In the genomic region with DNA sequence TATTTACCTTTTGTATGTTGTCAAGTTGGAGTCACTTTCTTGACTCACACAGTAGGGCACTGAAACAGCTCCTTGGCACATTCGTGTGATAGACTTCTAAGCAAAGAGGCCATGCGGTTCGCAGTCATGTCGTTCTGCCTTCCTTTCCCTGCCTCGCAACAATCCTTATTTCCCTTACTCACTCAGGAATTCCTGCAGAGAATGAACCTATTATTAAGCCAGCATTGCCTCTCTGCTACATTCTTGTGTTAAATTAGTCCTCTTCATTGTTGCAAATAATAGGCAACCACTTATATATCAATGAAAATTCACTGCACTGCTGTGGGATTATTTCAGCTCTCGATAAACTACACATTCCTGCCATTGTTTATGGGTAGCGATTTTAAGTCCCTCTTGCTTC, we compare ENCODE assay signal across 18 cellular contexts.
DNase-seq lines count a peak whose midpoint lies in the region; ATAC-seq and TF ChIP-seq lines count a peak whose summit lies in the region.
"Had no signal": no experiment of that assay in that cellular context is flagged by ENCODE, and none has a peak within 500 bp of the region (broad histone marks: within the 10 kb centered on the region; RNA-seq: fewer than 3 reads in every experiment).

No MANE protein-coding gene starts in this region.

- no peaks in the 10 kb centered on the region for H3K23me2 ChIP-seq in H9 (ENCODE audit: insufficient read length, low read depth, low read length, poor library complexity, severe bottlenecking)

- no peak for TF ChIP-seq RAD21 in Ishikawa (IDR thresholded peaks at IDR 0.05; ENCODE audit: low read depth)

- H3K79me1 ChIP-seq in H9 (ENCODE audit: insufficient read depth, low read depth, low read length, poor library complexity, severe bottlenecking) (no peaks in the 10 kb centered on the region), mesendoderm (ENCODE audit: low read length) (no peaks in the 10 kb centered on the region)

- no peak overlapping the region for H2BK15ac ChIP-seq in H9 (ENCODE audit: low read depth, low read length)
- no peak overlapping the region for H2BK15ac ChIP-seq in mesendoderm (replicated peaks; ENCODE audit: low read depth)

- H2BK120ac ChIP-seq in H9 (ENCODE audit: low read depth, low read length, poor library complexity, severe bottlenecking) (no peak overlapping the region), mesendoderm (ENCODE audit: low read depth, low read length) (no peak overlapping the region)

- no peaks in the 10 kb centered on the region for H4K20me1 ChIP-seq in H9 (ENCODE audit: control insufficient read depth, insufficient read depth, insufficient read length)

- DNase-seq in H9 (no peak), endodermal cell (peak; percentile 45), mesendoderm (peak; percentile 27), NCI-H526 treated with DMSO at 0.1 percent for 48 hours (lab: John Stamatoyannopoulos, UW) (no peak), SHP77 (lab: John Stamatoyannopoulos, UW) (no peak)
- DNase-seq in CD4-positive, alpha-beta T cell = no peak
- no peak for DNase-seq in activated naive CD4-positive, alpha-beta T cell (lab: John Stamatoyannopoulos, UW)
- DNase-seq: BE2C, DMS79, HCEC 1CT, NCI-H1694 treated with DMSO at 0.1 percent for 48 hours, NCI-H510A, NCI-H82, PC-3, Right ventricle myocardium superior, SW 1271 had no signal

- H3K4me2 ChIP-seq in H9 (ENCODE audit: insufficient read depth, insufficient read length, low read length) (peak overlapping the region; percentile 7), mesendoderm (ENCODE audit: low read length) (no peak overlapping the region)
- H3K4me2 ChIP-seq: KMS-11 had no signal

- H2AK5ac ChIP-seq in H9 (ENCODE audit: insufficient read length, low read length) (no peak overlapping the region), mesendoderm (ENCODE audit: low read length) (no peak overlapping the region)

- H3K4me3 Mint-ChIP-seq in H9 (no peak overlapping the region), endodermal cell (no peak overlapping the region)
- no peak overlapping the region for H3K4me3 Mint-ChIP-seq in CD4-positive, alpha-beta T cell

- no peak overlapping the region for H3K4ac ChIP-seq in H9 (ENCODE audit: low read depth, low read length)
- H3K4ac ChIP-seq in mesendoderm (ENCODE audit: low read depth, low read length) = no peak overlapping the region

- TF ChIP-seq CTCF in H9 (conservative IDR thresholded peaks at IDR 0.05) (no peak), endodermal cell (conservative IDR thresholded peaks at IDR 0.05) (no peak)
- no peak for TF ChIP-seq CTCF in CD4-positive, alpha-beta T cell (IDR thresholded peaks at IDR 0.05)

- H3K27ac ChIP-seq in H9 (ENCODE audit: insufficient read length, low read depth, low read length) (no peak overlapping the region), endodermal cell (ENCODE audit: low read depth, low read length) (peak overlapping the region; percentile 25), mesendoderm (ENCODE audit: low read depth, low read length) (no peak overlapping the region)
- no peak overlapping the region for H3K27ac ChIP-seq in CD4-positive, alpha-beta T cell (ENCODE audit: low read depth, low read length)
- H3K27ac ChIP-seq: KMS-11 had no signal

- H3K9me3 ChIP-seq in H9 (ENCODE audit: control insufficient read depth, low read depth, low read length) (no peaks in the 10 kb centered on the region), endodermal cell (ENCODE audit: control insufficient read depth, low read length) (no peaks in the 10 kb centered on the region)
- H3K9me3 ChIP-seq in CD4-positive, alpha-beta T cell (ENCODE audit: control insufficient read depth, low read length) = no peaks in the 10 kb centered on the region
- H3K9me3 ChIP-seq: BE2C had no signal

- no peak for ATAC-seq in CD4-positive, alpha-beta T cell (ENCODE audit: poor library complexity)
- ATAC-seq: PC-3 had no signal

- H4K91ac ChIP-seq in H9 (ENCODE audit: insufficient read length, low read depth, low read length) = no peak overlapping the region

- H2AFZ ChIP-seq in H9 (ENCODE audit: low read length) = no peak overlapping the region

- H3K4me1 Mint-ChIP-seq in H9 = peaks cover 18 to 21% of the 10 kb centered on the region in 2 experiments
- H3K4me1 Mint-ChIP-seq in endodermal cell = no peaks in the 10 kb centered on the region
- no peaks in the 10 kb centered on the region for H3K4me1 Mint-ChIP-seq in CD4-positive, alpha-beta T cell (ENCODE audit: low read depth)

- H2BK5ac ChIP-seq in H9 (ENCODE audit: insufficient read length, low read length) = no peak overlapping the region
- no peak overlapping the region for H2BK5ac ChIP-seq in mesendoderm (ENCODE audit: low read length)

- no peaks in the 10 kb centered on the region for H3K36me3 Mint-ChIP-seq in H9 (ENCODE audit: insufficient read depth in 1 of 3, low read depth in 3 of 3)
- H3K36me3 Mint-ChIP-seq in endodermal cell (ENCODE audit: low read depth) = no peaks in the 10 kb centered on the region
- H3K36me3 Mint-ChIP-seq in CD4-positive, alpha-beta T cell (ENCODE audit: low read depth) = no peaks in the 10 kb centered on the region

- CTCF ChIA-PET in CD4-positive, alpha-beta T cell (lab: Charles Lee) = no interaction called here

- H3K4me3 ChIP-seq in endodermal cell (ENCODE audit: low read length) (no peak overlapping the region), mesendoderm (ENCODE audit: low read length) (no peak overlapping the region)

- H2BK12ac ChIP-seq in H9 (ENCODE audit: insufficient read length, low read depth, low read length) = no peak overlapping the region

- H3K18ac ChIP-seq in H9 (ENCODE audit: insufficient read length, low read depth, low read length) = peak overlapping the region; percentile 44
- no peak overlapping the region for H3K18ac ChIP-seq in mesendoderm (ENCODE audit: low read length)

- no peaks in the 10 kb centered on the region for H3K9me3 Mint-ChIP-seq in H9
- no peaks in the 10 kb centered on the region for H3K9me3 Mint-ChIP-seq in endodermal cell
- no peaks in the 10 kb centered on the region for H3K9me3 Mint-ChIP-seq in CD4-positive, alpha-beta T cell

- intact Hi-C loops in CD4-positive, alpha-beta T cell (cut with DNase I, micrococcal nuclease) = no loop called here

- H3K23ac ChIP-seq in H9 (ENCODE audit: insufficient read length, low read depth, low read length) (no peak overlapping the region), mesendoderm (ENCODE audit: low read length) (no peak overlapping the region)

- POLR2A ChIA-PET in CD4-positive, alpha-beta T cell (lab: Charles Lee) = interaction anchor here (1.1 kb wide), 1 partner anchor 12 kb away, joined by 4 read pairs; no protein-coding TSS in a partner anchor

- H4K8ac ChIP-seq in H9 (replicated peaks; ENCODE audit: insufficient read length, low read depth, low read length) = no peak overlapping the region
- no peak overlapping the region for H4K8ac ChIP-seq in mesendoderm (ENCODE audit: low read depth, low read length)

- no peaks in the 10 kb centered on the region for H3K79me2 ChIP-seq in H9 (ENCODE audit: insufficient read depth, low read length)
- no peaks in the 10 kb centered on the region for H3K79me2 ChIP-seq in mesendoderm (ENCODE audit: control insufficient read depth, insufficient read depth, low read length)

- no peaks in the 10 kb centered on the region; the same call in 1 of the 2 replicates for H3K4me1 ChIP-seq in H9 (ENCODE audit: insufficient read depth, low read length)
- no peaks in the 10 kb centered on the region for H3K4me1 ChIP-seq in endodermal cell (ENCODE audit: control insufficient read depth, insufficient read depth, low read length)
- H3K4me1 ChIP-seq in mesendoderm (ENCODE audit: control insufficient read depth, low read depth, low read length) = no peaks in the 10 kb centered on the region
- H3K4me1 ChIP-seq: BE2C had no signal

- H3K27ac Mint-ChIP-seq in H9 = peak overlapping the region in 2 of 3 experiments; percentile 44 to 54; a peak in 5 of 7 replicates
- no peak overlapping the region for H3K27ac Mint-ChIP-seq in endodermal cell
- no peak overlapping the region for H3K27ac Mint-ChIP-seq in CD4-positive, alpha-beta T cell

- H3K14ac ChIP-seq in H9 (ENCODE audit: insufficient read depth, low read length) = no peak overlapping the region

- no peak overlapping the region for H3T11ph ChIP-seq in H9 (ENCODE audit: low read length)

- no peak overlapping the region for H3K9ac ChIP-seq in H9 (ENCODE audit: extremely low read depth, insufficient read length, low read length)
- no peak overlapping the region for H3K9ac ChIP-seq in endodermal cell (ENCODE audit: extremely low read depth, low read length, poor library complexity, severe bottlenecking)
- H3K9ac ChIP-seq in mesendoderm (ENCODE audit: low read length) = no peak overlapping the region
- H3K9ac ChIP-seq: KMS-11 had no signal

- no peak overlapping the region for H3K56ac ChIP-seq in H9 (ENCODE audit: insufficient read length, low read depth, low read length)
- no peak overlapping the region for H3K56ac ChIP-seq in mesendoderm (ENCODE audit: low read length)

- peaks cover 2% of the 10 kb centered on the region; the same call in 1 of the 2 replicates for H3K27me3 Mint-ChIP-seq in H9 (ENCODE audit: low read depth)
- no peaks in the 10 kb centered on the region for H3K27me3 Mint-ChIP-seq in endodermal cell (ENCODE audit: insufficient read depth)
- no peaks in the 10 kb centered on the region for H3K27me3 Mint-ChIP-seq in CD4-positive, alpha-beta T cell

- no CpG with 5 or more reads among the region's 7 CpGs for WGBS in H9 (ENCODE audit: extremely low coverage, insufficient read length, low lambda C conversion rate)
- 68 to 82% methylated on average over 6 to 7 of the region's 7 CpGs for WGBS in endodermal cell (ENCODE audit: insufficient coverage in 1 of 2, insufficient read length in 1 of 2), 2 experiments
- WGBS in mesendoderm (ENCODE audit: extremely low coverage, insufficient coverage, low lambda C conversion rate) = no CpG with 5 or more reads among the region's 7 CpGs

- H4K5ac ChIP-seq in H9 (ENCODE audit: insufficient read length, low read depth, low read length) (no peak overlapping the region), mesendoderm (ENCODE audit: low read length) (no peak overlapping the region)

- no peak for TF ChIP-seq EP300 in Ishikawa (IDR thresholded peaks at IDR 0.05; ENCODE audit: borderline replicate concordance)

- no peaks in the 10 kb centered on the region for H3K36me3 ChIP-seq in endodermal cell (ENCODE audit: control insufficient read depth, insufficient read depth, low read length)
- H3K36me3 ChIP-seq in mesendoderm (ENCODE audit: control insufficient read depth, insufficient read depth, low read length) = no peaks in the 10 kb centered on the region
- H3K36me3 ChIP-seq: BE2C had no signal

- no peaks in the 10 kb centered on the region for H3K27me3 ChIP-seq in H9 (ENCODE audit: insufficient read depth, low read length)
- no peaks in the 10 kb centered on the region for H3K27me3 ChIP-seq in endodermal cell (ENCODE audit: control insufficient read depth, insufficient read depth, low read length, poor library complexity, severe bottlenecking)
- no peaks in the 10 kb centered on the region for H3K27me3 ChIP-seq in mesendoderm (ENCODE audit: insufficient read depth, low read length, poor library complexity)
- H3K27me3 ChIP-seq in CD4-positive, alpha-beta T cell (ENCODE audit: control insufficient read depth, insufficient read depth, low read length) = no peaks in the 10 kb centered on the region
- H3K27me3 ChIP-seq: BE2C had no signal

- no peak overlapping the region for H2BK20ac ChIP-seq in H9 (ENCODE audit: low read depth, low read length, poor library complexity, severe bottlenecking)

Comparison
In these comparisons a context has a peak if more than half of its experiments do, and no peak if none do; other contexts are left out.
1. DNase-seq: peak in endodermal cell (single experiment) and mesendoderm (single experiment); none in H9 (single experiment), NCI-H526 treated with DMSO at 0.1 percent for 48 hours (single experiment), CD4-positive, alpha-beta T cell (0 of 10), activated naive CD4-positive, alpha-beta T cell (0 of 4) and SHP77 (0 of 2).
2. H3K27ac Mint-ChIP-seq: peak in H9 (2 of 3); none in endodermal cell (single experiment) and CD4-positive, alpha-beta T cell (single experiment).